8 cellular contexts compared by ENCODE assay signal in the genomic region with DNA sequence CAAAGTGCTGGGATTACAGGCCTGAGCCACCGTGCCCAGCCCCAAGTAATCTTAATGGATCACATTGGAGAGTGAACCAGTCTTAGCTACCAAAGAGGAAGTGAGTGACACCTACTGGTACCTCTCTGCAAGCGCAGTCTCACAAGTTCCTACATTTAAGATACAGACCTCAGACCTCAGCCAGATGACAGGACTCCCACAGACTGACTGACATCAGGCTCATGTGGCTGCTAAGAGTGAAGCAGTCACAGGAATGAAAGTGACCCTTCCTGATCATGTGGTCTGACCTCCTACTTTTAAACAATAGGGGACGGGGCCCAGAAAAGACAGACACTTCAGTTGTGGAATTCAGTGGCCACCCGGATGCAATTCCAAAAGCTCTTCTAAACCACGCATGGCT. TPM values are rescaled to one million over a fixed set of nuclear protein-coding genes. Genes with fewer than 3 reads are reported as not detected.
DNase-seq lines count a peak whose midpoint lies in the region; ATAC-seq and TF ChIP-seq lines count a peak whose summit lies in the region.

No MANE protein-coding gene starts in this region.

- intact Hi-C loops in uterus (cut with DNase I; ENCODE audit: low total_unique reads): no loop called here

- peak; percentile 84 for TF ChIP-seq CTCF in GM10266 (IDR thresholded peaks at IDR 0.05; ENCODE audit: control insufficient read depth, insufficient read depth, low read depth, missing control alignments)
- TF ChIP-seq CTCF in RWPE2 (IDR thresholded peaks at IDR 0.05; ENCODE audit: poor library complexity, severe bottlenecking): peak; percentile 97
- TF ChIP-seq CTCF in uterus (IDR thresholded peaks at IDR 0.05): peak; percentile 46 to 80 (median 70)

- H3K4ac ChIP-seq in trophoblast cell (ENCODE audit: low read depth, low read length): no peak overlapping the region

- DNase-seq in GM10266 (ENCODE audit: extremely low spot score) (peak; percentile 76), H7 (peak; percentile 76), LHCN-M2 (ENCODE audit: low read depth) (peak; percentile 80), RWPE2 (ENCODE audit: low spot score) (no peak), germinal center (ENCODE audit: low spot score) (peak; percentile 80), trophoblast cell (peak; percentile 82 to 92), uterus (peak; percentile 53 to 63)
- DNase-seq in activated effector memory CD4-positive, alpha-beta T cell treated with Interleukin-2 at 50 U/mL for 16 hours: peak; percentile 44

- H3K27ac ChIP-seq in RWPE2 (ENCODE audit: poor library complexity, severe bottlenecking): no peak overlapping the region
- no peak overlapping the region for H3K27ac ChIP-seq in trophoblast cell (ENCODE audit: low read depth, low read length)
- no peak overlapping the region for H3K27ac ChIP-seq in uterus

- no peaks in the 10 kb centered on the region for H3K79me2 ChIP-seq in trophoblast cell (ENCODE audit: control insufficient read depth, insufficient read depth, low read length, poor library complexity)

- ATAC-seq in RWPE2 (ENCODE audit: low read depth): peak; percentile 75

- H3K14ac ChIP-seq in trophoblast cell (ENCODE audit: low read length): no peak overlapping the region

- no peak overlapping the region for H3K9ac ChIP-seq in trophoblast cell (ENCODE audit: low read length)

- H3K79me1 ChIP-seq in trophoblast cell (ENCODE audit: low read length): peaks cover 3% of the 10 kb centered on the region

- H4K8ac ChIP-seq in trophoblast cell (ENCODE audit: low read depth, low read length): no peak overlapping the region

- H3K18ac ChIP-seq in trophoblast cell (ENCODE audit: low read length): no peak overlapping the region

- no peak overlapping the region for H2AFZ ChIP-seq in trophoblast cell (ENCODE audit: insufficient read depth, low read length, poor library complexity)

- H2BK12ac ChIP-seq in trophoblast cell (ENCODE audit: low read length): no peak overlapping the region

- H3K4me3 ChIP-seq in H7 (ENCODE audit: insufficient read depth, low read depth, low read length) (no peak overlapping the region), RWPE2 (ENCODE audit: severe bottlenecking) (no peak overlapping the region), trophoblast cell (ENCODE audit: low read depth, low read length) (no peak overlapping the region), uterus (no peak overlapping the region)

- H4K91ac ChIP-seq in trophoblast cell (ENCODE audit: low read depth, low read length): no peak overlapping the region

- H3K27me3 ChIP-seq in H7 (ENCODE audit: control insufficient read depth, insufficient read depth, low read length) (no peaks in the 10 kb centered on the region), RWPE2 (ENCODE audit: insufficient read depth, poor library complexity, severe bottlenecking) (no peaks in the 10 kb centered on the region), trophoblast cell (ENCODE audit: insufficient read depth, low read length) (no peaks in the 10 kb centered on the region), uterus (no peaks in the 10 kb centered on the region)

- no peak overlapping the region for H2BK120ac ChIP-seq in trophoblast cell (ENCODE audit: insufficient read depth, low read length, poor library complexity)

- no peak overlapping the region for H3K23ac ChIP-seq in trophoblast cell (ENCODE audit: low read length)

- TF ChIP-seq POLR2A in uterus (IDR thresholded peaks at IDR 0.05): no peak

- WGBS in trophoblast cell (ENCODE audit: extremely low coverage, insufficient coverage, insufficient read length): no CpG with 5 or more reads among the region's 5 CpGs

- H3K9me3 ChIP-seq in RWPE2 (ENCODE audit: severe bottlenecking): no peaks in the 10 kb centered on the region
- H3K9me3 ChIP-seq in trophoblast cell (ENCODE audit: insufficient read depth, low read depth, low read length): no peaks in the 10 kb centered on the region
- no peaks in the 10 kb centered on the region for H3K9me3 ChIP-seq in uterus

- no peak overlapping the region for H4K12ac ChIP-seq in trophoblast cell (ENCODE audit: low read depth, low read length)

- H3K4me1 ChIP-seq in RWPE2 (ENCODE audit: insufficient read depth, poor library complexity, severe bottlenecking) (peaks cover 7% of the 10 kb centered on the region), trophoblast cell (ENCODE audit: control insufficient read depth in 1 of 2, insufficient read depth in 2 of 2, low read length in 2 of 2) (no peaks in the 10 kb centered on the region), uterus (no peaks in the 10 kb centered on the region)

- H2AK5ac ChIP-seq in trophoblast cell (ENCODE audit: low read length): no peak overlapping the region

- no peak overlapping the region for H2BK5ac ChIP-seq in trophoblast cell (ENCODE audit: low read depth, low read length, poor library complexity)

- H3K36me3 ChIP-seq in H7 (replicated peaks; ENCODE audit: control insufficient read depth, insufficient read depth, low read length) (peaks cover 8% of the 10 kb centered on the region), RWPE2 (ENCODE audit: low read depth) (peaks cover 54% of the 10 kb centered on the region), trophoblast cell (ENCODE audit: control insufficient read depth in 1 of 2, insufficient read depth in 2 of 2, low read length in 2 of 2) (no peaks in the 10 kb centered on the region), uterus (no peaks in the 10 kb centered on the region)

- H3K4me2 ChIP-seq in trophoblast cell (ENCODE audit: low read length): no peak overlapping the region

RNA-seq across cellular contexts. Expression of gene GNB5, which starts 36.3 kb away (rescaled TPM):
- 23.9 and 28.6 TPM in 2 replicates for total RNA-seq in H7 (2014; rRNA removed; shearing (Covaris generic))
- total RNA-seq in LHCN-M2 (2014; rRNA removed) (40.1 and 43.7 TPM in 2 replicates), uterus (10 to 100 TPM; 28.4 to 73.8 (median 48.8) TPM)
- polyA plus RNA-seq in LHCN-M2 (2012): 26.1 TPM
- 7.4 TPM in 2 replicates for polyA plus RNA-seq in trophoblast cell (2013)
